8 cellular contexts compared by ENCODE assay signal in the genomic region with DNA sequence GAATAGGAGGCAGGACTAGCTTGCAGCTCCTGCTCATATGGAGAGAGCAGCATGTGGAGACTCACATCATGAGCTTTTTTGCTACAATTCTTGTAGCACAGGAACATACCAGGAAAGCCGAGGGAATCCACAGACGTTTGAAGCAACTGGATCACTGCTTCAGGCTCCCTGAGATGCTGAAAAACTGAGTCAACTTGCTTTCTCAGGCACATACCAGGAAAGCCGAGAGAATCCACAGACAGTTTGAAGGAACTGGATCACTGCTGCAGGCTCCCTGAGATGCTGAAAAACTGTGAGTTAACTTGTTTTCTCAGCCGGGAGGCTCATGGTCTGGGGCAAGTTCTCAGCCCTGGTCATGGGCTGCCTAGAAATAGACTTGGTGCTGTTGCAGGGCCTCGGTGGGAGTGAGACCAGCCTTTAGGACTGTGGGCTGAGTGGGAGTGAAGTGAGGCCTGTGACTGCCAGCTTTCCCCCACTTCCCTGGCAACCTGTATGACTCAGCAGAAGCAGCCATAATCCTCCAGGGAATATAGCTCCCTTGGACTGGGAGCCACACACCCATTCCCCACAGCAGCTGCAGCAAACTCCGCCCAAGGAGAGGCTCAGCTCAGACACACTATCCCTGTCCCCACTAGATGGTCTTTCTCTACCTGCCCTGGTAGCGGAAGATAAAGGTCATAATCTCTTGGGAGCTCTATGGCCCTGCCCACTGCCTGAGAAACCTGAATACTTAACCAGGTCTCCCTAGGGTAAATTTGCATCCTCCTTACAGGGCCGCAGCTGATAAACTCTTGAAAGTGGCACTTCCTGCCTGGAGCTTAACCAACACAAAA. TPM values are rescaled to one million over a fixed set of nuclear protein-coding genes. Genes with fewer than 3 reads are reported as not detected.
DNase-seq lines count a peak whose midpoint lies in the region; ATAC-seq and TF ChIP-seq lines count a peak whose summit lies in the region.
"Had no signal": no experiment of that assay in that cellular context is flagged by ENCODE, and none has a peak within 500 bp of the region (broad histone marks: within the 10 kb centered on the region; RNA-seq: fewer than 3 reads in every experiment).

No MANE protein-coding gene starts in this region.

- H3K27ac Mint-ChIP-seq in WTC11: peak overlapping the region; percentile 52
- H3K27ac Mint-ChIP-seq in stimulated activated memory B cell treated with anti-CD40 and anti-IgM and Interleukin-4, amounts not matched to agents 10 μg/mL and 1 μg/mL and 100 μg/mL, for 72 hours: no peak overlapping the region

- POLR2A ChIA-PET in WTC11 (lab: Charles Lee): interaction anchor here (1.1 kb wide), 2 partner anchors 12 to 52 kb away, joined by 3 to 4 read pairs; partner anchors contain the start of gene PFN2

- H3K4me1 Mint-ChIP-seq in WTC11: peaks cover 35% of the 10 kb centered on the region
- peaks cover 8% of the 10 kb centered on the region for H3K4me1 Mint-ChIP-seq in stimulated activated memory B cell treated with anti-CD40 and anti-IgM and Interleukin-4, amounts not matched to agents 10 μg/mL and 1 μg/mL and 100 μg/mL, for 72 hours

- DNase-seq in WTC11 (ENCODE audit: low spot score) (no peak), HuH-7 (ENCODE audit: low spot score) (no peak), GM13977 (ENCODE audit: low spot score) (no peak), mucosa of gallbladder (ENCODE audit: low spot score) (no peak)
- DNase-seq: kidney glomerular epithelial cell had no signal

- H3K36me3 Mint-ChIP-seq in WTC11: no peaks in the 10 kb centered on the region
- H3K36me3 Mint-ChIP-seq in stimulated activated memory B cell treated with anti-CD40 and anti-IgM and Interleukin-4, amounts not matched to agents 10 μg/mL and 1 μg/mL and 100 μg/mL, for 72 hours: peaks cover 9% of the 10 kb centered on the region

- no peak overlapping the region; the same call in 1 of the 2 replicates for H3K4me3 Mint-ChIP-seq in WTC11
- no peak overlapping the region for H3K4me3 Mint-ChIP-seq in stimulated activated memory B cell treated with anti-CD40 and anti-IgM and Interleukin-4, amounts not matched to agents 10 μg/mL and 1 μg/mL and 100 μg/mL, for 72 hours

- CTCF ChIA-PET in WTC11 (lab: Charles Lee): interaction anchor here (1.1 to 2.2 kb wide), 4 partner anchors 13 to 161 kb away, joined by 3 to 8 read pairs (median 4); no protein-coding TSS in a partner anchor

- in situ Hi-C loops in GM13977 (cut with MboI; ENCODE audit: low pct_unique_long_range_greater_than_20kb, low sequenced_read_pairs, unreplicated experiment): no loop called here

- ATAC-seq in GM19397 (IDR thresholded peaks at IDR 0.05; ENCODE audit: unreplicated experiment): peak; percentile 92
- peak; percentile 87 for ATAC-seq in HG03378 (IDR thresholded peaks at IDR 0.05; ENCODE audit: unreplicated experiment)
- peak; percentile 88 for ATAC-seq in WTC11
- peak; percentile 41 for ATAC-seq in stimulated activated memory B cell treated with anti-CD40 and anti-IgM and Interleukin-4, amounts not matched to agents 10 μg/mL and 1 μg/mL and 100 μg/mL, for 72 hours

- H3K27me3 Mint-ChIP-seq in WTC11 (ENCODE audit: low read depth): no peaks in the 10 kb centered on the region; the same call in none of the 2 replicates
- peaks cover 50% of the 10 kb centered on the region for H3K27me3 Mint-ChIP-seq in stimulated activated memory B cell treated with anti-CD40 and anti-IgM and Interleukin-4, amounts not matched to agents 10 μg/mL and 1 μg/mL and 100 μg/mL, for 72 hours

- H3K9me3 Mint-ChIP-seq in WTC11: peaks cover 39% of the 10 kb centered on the region
- H3K9me3 Mint-ChIP-seq in stimulated activated memory B cell treated with anti-CD40 and anti-IgM and Interleukin-4, amounts not matched to agents 10 μg/mL and 1 μg/mL and 100 μg/mL, for 72 hours: peaks cover 15% of the 10 kb centered on the region

- TF ChIP-seq CTCF in WTC11 (IDR thresholded peaks at IDR 0.05) (no peak), GM13977 (IDR thresholded peaks at IDR 0.05; ENCODE audit: extremely low read depth, insufficient read depth, missing control alignments) (no peak)

TF ChIP-seq in WTC11, 78 proteins besides CTCF, POLR2A, EP300 and RAD21:
- TF ChIP-seq, protein P1, sequence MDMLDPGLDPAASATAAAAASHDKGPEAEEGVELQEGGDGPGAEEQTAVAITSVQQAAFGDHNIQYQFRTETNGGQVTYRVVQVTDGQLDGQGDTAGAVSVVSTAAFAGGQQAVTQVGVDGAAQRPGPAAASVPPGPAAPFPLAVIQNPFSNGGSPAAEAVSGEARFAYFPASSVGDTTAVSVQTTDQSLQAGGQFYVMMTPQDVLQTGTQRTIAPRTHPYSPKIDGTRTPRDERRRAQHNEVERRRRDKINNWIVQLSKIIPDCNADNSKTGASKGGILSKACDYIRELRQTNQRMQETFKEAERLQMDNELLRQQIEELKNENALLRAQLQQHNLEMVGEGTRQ (CRISPR knock-in tag; IDR thresholded peaks at IDR 0.05): no peak

RNA-seq across cellular contexts. Expression of gene PFN2, which starts 51.9 kb away (rescaled TPM):
- total RNA-seq in WTC11 (2021) (158 to 174 TPM (median 161 TPM) in 3 replicates), mucosa of gallbladder (60.3 TPM)

Comparison
In these comparisons a context has a peak if more than half of its experiments do, and no peak if none do; other contexts are left out.
1. ATAC-seq: peak in every context shown above with its lines; median percentile 92 in GM19397; 88 in WTC11; 87 in HG03378; 41 in stimulated activated memory B cell treated with anti-CD40 and anti-IgM and Interleukin-4, amounts not matched to agents 10 μg/mL and 1 μg/mL and 100 μg/mL, for 72 hours.